Comparison of ENCODE assay signal across 8 cellular contexts in the genomic region with DNA sequence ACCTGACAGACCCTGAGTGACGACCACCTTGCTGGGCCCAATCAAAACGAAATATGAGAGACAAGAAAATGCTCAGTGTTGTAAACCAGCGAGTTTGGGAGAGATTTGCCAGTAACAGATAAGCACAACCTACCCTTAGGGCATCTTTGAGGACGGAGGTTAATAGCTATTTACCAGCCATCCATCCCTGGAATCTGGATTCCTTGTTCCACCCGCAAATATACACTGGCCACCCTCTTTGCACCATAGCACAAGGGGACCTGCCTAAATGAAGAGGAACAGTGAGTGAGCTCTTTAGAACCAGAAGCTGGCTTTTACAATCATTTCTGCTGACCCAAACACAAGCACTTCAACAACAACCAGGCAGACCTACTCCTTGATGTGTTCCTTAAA. TPM values are rescaled to one million over a fixed set of nuclear protein-coding genes. Genes with fewer than 3 reads are reported as not detected.
DNase-seq lines count a peak whose midpoint lies in the region; ATAC-seq and TF ChIP-seq lines count a peak whose summit lies in the region.

No MANE protein-coding gene starts in this region.

- H3K36me3 ChIP-seq in ES-I3 (ENCODE audit: insufficient read depth, low read length): no peaks in the 10 kb centered on the region
- no peaks in the 10 kb centered on the region for H3K36me3 ChIP-seq in PC-3 (ENCODE audit: low read depth, low read length)
- H3K36me3 ChIP-seq in fibroblast of lung (ENCODE audit: control insufficient read depth, insufficient read depth, low read length): no peaks in the 10 kb centered on the region
- no peaks in the 10 kb centered on the region for H3K36me3 ChIP-seq in parathyroid adenoma (ENCODE audit: control insufficient read depth, insufficient read depth, low read length)

- H3F3A ChIP-seq in PC-3 (ENCODE audit: low read length, unreplicated experiment): peaks cover 7% of the 10 kb centered on the region

- ATAC-seq in PC-3 (no peak), GM21381 (IDR thresholded peaks at IDR 0.05; ENCODE audit: unreplicated experiment) (no peak)

- in situ Hi-C loops in GM13977 (cut with MboI; ENCODE audit: low pct_unique_long_range_greater_than_20kb, low sequenced_read_pairs, unreplicated experiment): no loop called here

- peaks cover 4% of the 10 kb centered on the region; the same call in 1 of the 2 replicates for H3K9me3 ChIP-seq in ES-I3 (ENCODE audit: control insufficient read depth, insufficient read depth, low read length)
- no peaks in the 10 kb centered on the region for H3K9me3 ChIP-seq in PC-3 (ENCODE audit: low read length)
- H3K9me3 ChIP-seq in fibroblast of lung (ENCODE audit: control insufficient read depth, insufficient read depth, low read depth, low read length): no peaks in the 10 kb centered on the region
- no peaks in the 10 kb centered on the region for H3K9me3 ChIP-seq in parathyroid adenoma (ENCODE audit: control insufficient read depth, low read length)

- H3K4me1 ChIP-seq in ES-I3 (ENCODE audit: insufficient read depth, low read length) (peaks cover 14% of the 10 kb centered on the region), PC-3 (ENCODE audit: insufficient read depth, low read length) (peaks cover 38% of the 10 kb centered on the region), fibroblast of lung (ENCODE audit: control insufficient read depth, extremely low read depth, insufficient read depth, low read length) (peaks cover 2% of the 10 kb centered on the region), parathyroid adenoma (no peaks in the 10 kb centered on the region)

- DNase-seq in PC-3 (no peak), fibroblast of lung (ENCODE audit: low read depth in 2 of 2) (no peak), NCI-H2196 treated with DMSO at 0.1 percent for 48 hours (lab: John Stamatoyannopoulos, UW; ENCODE audit: unreplicated experiment) (no peak), GM13977 (ENCODE audit: low spot score) (no peak)
- no peak for DNase-seq in activated CD4-positive, alpha-beta T cell treated with anti-CD3 and anti-CD28 coated beads, Interleukin-2, amount 50 U/mL, for 1 hour

- H4K20me1 ChIP-seq in PC-3 (ENCODE audit: low read length) (no peaks in the 10 kb centered on the region), fibroblast of lung (ENCODE audit: control insufficient read depth, extremely low read depth, insufficient read depth, low read length) (no peaks in the 10 kb centered on the region)

- H3K4me2 ChIP-seq in PC-3 (ENCODE audit: low read length) (peak overlapping the region; percentile 97), fibroblast of lung (ENCODE audit: extremely low read depth, insufficient read depth, low read length) (peak overlapping the region; percentile 39), parathyroid adenoma (ENCODE audit: low read length) (peak overlapping the region; percentile 82)

- BruUV-seq in PC-3 (replicated peaks; lab: Mats Ljungman, UMichigan): no TSS peak

- H3K4me3 ChIP-seq in PC-3 (ENCODE audit: low read length) (peak overlapping the region; percentile 92), fibroblast of lung (replicated peaks in 1 of 4; ENCODE audit: control extremely low read depth in 1 of 4, insufficient read depth in 1 of 4, low read depth in 3 of 4, low read length in 4 of 4) (peak overlapping the region; percentile 65 to 72 (median 69)), parathyroid adenoma (ENCODE audit: low read depth, low read length) (peak overlapping the region; percentile 66)

- H3K27ac ChIP-seq in PC-3 (ENCODE audit: low read length) (no peak overlapping the region), fibroblast of lung (ENCODE audit: insufficient read depth, low read length) (peak overlapping the region; percentile 47), parathyroid adenoma (peak overlapping the region; percentile 65)

- peak overlapping the region; percentile 66 for H3K9ac ChIP-seq in ES-I3 (ENCODE audit: low read depth, low read length)
- peak overlapping the region; percentile 67 for H3K9ac ChIP-seq in PC-3 (ENCODE audit: low read length)
- H3K9ac ChIP-seq in fibroblast of lung (ENCODE audit: insufficient read depth, low read length): peak overlapping the region; percentile 53
- no peak overlapping the region for H3K9ac ChIP-seq in parathyroid adenoma

- intact Hi-C loops in PC-3 (cut with micrococcal nuclease): no loop called here

- peak overlapping the region; percentile 99 for H2AFZ ChIP-seq in PC-3 (ENCODE audit: low read length)
- peak overlapping the region; percentile 71 for H2AFZ ChIP-seq in fibroblast of lung (ENCODE audit: low read length)
- peak overlapping the region; percentile 94 for H2AFZ ChIP-seq in parathyroid adenoma

- no peak for TF ChIP-seq CTCF in PC-3 (conservative IDR thresholded peaks at IDR 0.05; ENCODE audit: low read depth, low read length)
- no peak for TF ChIP-seq CTCF in fibroblast of lung (conservative IDR thresholded peaks at IDR 0.05 in 1 of 2, IDR thresholded peaks at IDR 0.05 in 1 of 2; ENCODE audit: low read depth in 1 of 2, low read length in 2 of 2)
- no peak for TF ChIP-seq CTCF in parathyroid adenoma (IDR thresholded peaks at IDR 0.05)
- TF ChIP-seq CTCF in GM13977 (IDR thresholded peaks at IDR 0.05; ENCODE audit: extremely low read depth, insufficient read depth, missing control alignments): no peak

- CTCF ChIA-PET in PC-3 (lab: Charles Lee): no interaction called here

- POLR2A ChIA-PET in PC-3 (lab: Charles Lee; ENCODE audit: unreplicated experiment): no interaction called here

- H3K27me3 ChIP-seq in PC-3 (ENCODE audit: low read length): no peaks in the 10 kb centered on the region
- no peaks in the 10 kb centered on the region for H3K27me3 ChIP-seq in fibroblast of lung (ENCODE audit: control insufficient read depth, insufficient read depth, low read length)
- no peaks in the 10 kb centered on the region for H3K27me3 ChIP-seq in parathyroid adenoma (ENCODE audit: control insufficient read depth, insufficient read depth, low read length)

- no peaks in the 10 kb centered on the region for H3K9me2 ChIP-seq in PC-3 (replicated peaks; ENCODE audit: low read length)

- H3K79me2 ChIP-seq in PC-3 (ENCODE audit: low read length) (no peaks in the 10 kb centered on the region), fibroblast of lung (ENCODE audit: control insufficient read depth, insufficient read depth, low read length) (peaks cover 4% of the 10 kb centered on the region), parathyroid adenoma (no peaks in the 10 kb centered on the region)

RNA-seq across cellular contexts. Expression of a gene that starts 0.7 kb away (rescaled TPM):
- total RNA-seq in PC-3 (2014; rRNA removed): 18.3 and 18.8 TPM in 2 replicates
- total RNA-seq in fibroblast of lung: 19.0 and 38.5 TPM in 2 replicates
- 27.0 and 51.9 TPM in 2 replicates for polyA plus RNA-seq in fibroblast of lung
- 20.4 and 43.4 TPM in 2 replicates for polyA plus RNA-seq in fibroblast of lung (2012)
- 7.8 and 34.2 TPM in 2 replicates for polyA minus RNA-seq in fibroblast of lung (ENCODE audit: low replicate concordance)

RNA-seq across cellular contexts. Expression of a gene that starts 29.9 kb away (rescaled TPM):
- total RNA-seq in PC-3 (2014; rRNA removed) (not detected in 2 replicates), fibroblast of lung (not detected in 2 replicates)
- not detected in 2 replicates for polyA plus RNA-seq in fibroblast of lung
- polyA plus RNA-seq in fibroblast of lung (2012): not detected in 2 replicates
- not detected in 2 replicates for polyA minus RNA-seq in fibroblast of lung (ENCODE audit: low replicate concordance)

RNA-seq across cellular contexts. Expression of a gene that starts 41.9 kb away (rescaled TPM):
- total RNA-seq in PC-3 (2014; rRNA removed): 89.2 and 115 TPM in 2 replicates
- total RNA-seq in fibroblast of lung: 30.2 and 31.1 TPM in 2 replicates
- 42.4 and 66.8 TPM in 2 replicates for polyA plus RNA-seq in fibroblast of lung
- polyA plus RNA-seq in fibroblast of lung (2012): 33.7 and 55.4 TPM in 2 replicates
- polyA minus RNA-seq in fibroblast of lung (ENCODE audit: low replicate concordance): 20.9 and 32.6 TPM in 2 replicates

RNA-seq across cellular contexts. Expression of a gene that starts 53.7 kb away (rescaled TPM):
- total RNA-seq in PC-3 (2014; rRNA removed) (3.1 TPM in 1 of 2 replicates, not detected in the other), fibroblast of lung (4.1 and 6.4 TPM in 2 replicates)
- 2.8 and 2.9 TPM in 2 replicates for polyA plus RNA-seq in fibroblast of lung
- 0.83 and 1.4 TPM in 2 replicates for polyA plus RNA-seq in fibroblast of lung (2012)
- polyA minus RNA-seq in fibroblast of lung (ENCODE audit: low replicate concordance): 3.0 and 3.2 TPM in 2 replicates

Comparison
In these comparisons a context has a peak if more than half of its experiments do, and no peak if none do; other contexts are left out.
1. H3K4me2 ChIP-seq: peak in every context shown above with its lines; median percentile 97 in PC-3; 82 in parathyroid adenoma; 39 in fibroblast of lung.